8 cellular contexts compared by ENCODE assay signal in the genomic region with DNA sequence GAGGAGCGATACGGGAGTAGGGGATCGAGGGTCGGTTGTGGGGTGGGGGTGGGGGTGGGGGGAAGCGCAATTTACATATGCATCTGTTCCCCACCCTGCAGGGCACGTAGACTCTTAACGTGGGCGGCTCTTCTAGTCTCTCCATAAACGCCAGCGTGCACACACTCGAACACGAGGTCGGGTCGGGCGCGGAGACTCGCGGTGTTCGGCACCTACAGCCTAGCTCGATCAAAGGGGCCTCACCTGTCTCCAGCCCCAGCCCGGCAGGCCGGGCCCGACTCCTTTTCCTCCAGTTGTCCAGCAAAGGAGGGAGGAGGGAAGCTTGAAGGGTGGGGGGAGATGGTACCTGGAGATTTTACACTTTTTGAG. TPM values are rescaled to one million over a fixed set of nuclear protein-coding genes. Genes with fewer than 3 reads are reported as not detected.
A peak's percentile ranks its signal among the peaks of the same experiment; 100 is the strongest.
DNase-seq lines count a peak whose midpoint lies in the region; ATAC-seq and TF ChIP-seq lines count a peak whose summit lies in the region.

No MANE protein-coding gene starts in this region.

- H3K9me3 ChIP-seq in CD8-positive, alpha-beta T cell (ENCODE audit: low read length): no peaks in the 10 kb centered on the region
- H3K9me3 ChIP-seq in SJCRH30 (replicated peaks) (no peaks in the 10 kb centered on the region), psoas muscle (no peaks in the 10 kb centered on the region)

- CTCF ChIA-PET in CD8-positive, alpha-beta T cell (lab: Charles Lee): interaction anchor here (1.0 to 3.1 kb wide), 2 partner anchors 18 to 56 kb away, joined by 3 to 14 read pairs; partner anchors contain the start of gene DYNC2H1

- no peaks in the 10 kb centered on the region for H3K36me3 ChIP-seq in CD8-positive, alpha-beta T cell (ENCODE audit: insufficient read depth, low read length)
- H3K36me3 ChIP-seq in SJCRH30 (peaks cover 4% of the 10 kb centered on the region), psoas muscle (ENCODE audit: insufficient read depth in 1 of 2, low read depth in 1 of 2) (peaks cover 0 to 18% of the 10 kb centered on the region in 2 donors)

- WGBS in psoas muscle, 3 donors: 1% methylated on average over 23 of the region's 23 CpGs

- H3K4me3 ChIP-seq in CD8-positive, alpha-beta T cell (ENCODE audit: low read depth, low read length): peak overlapping the region; percentile 91
- H3K4me3 ChIP-seq in SJCRH30 (peak overlapping the region; percentile 85), psoas muscle (peak overlapping the region; percentile 98)

- peak overlapping the region; percentile 95 for H3K27ac Mint-ChIP-seq in CD8-positive, alpha-beta T cell
- peak overlapping the region; percentile 93 for H3K27ac Mint-ChIP-seq in activated naive CD8-positive, alpha-beta T cell treated with anti-CD3 and anti-CD28 coated beads for 36 hours

- POLR2A ChIA-PET in CD8-positive, alpha-beta T cell (lab: Charles Lee): interaction anchor here (1.3 to 2.1 kb wide), 2 partner anchors 11 to 17 kb away, joined by 10 to 41 read pairs; partner anchors contain the start of gene DYNC2H1

- H3K27me3 Mint-ChIP-seq in CD8-positive, alpha-beta T cell (ENCODE audit: low read depth): peaks cover 16% of the 10 kb centered on the region
- H3K27me3 Mint-ChIP-seq in activated naive CD8-positive, alpha-beta T cell treated with anti-CD3 and anti-CD28 coated beads for 36 hours: peaks cover 14% of the 10 kb centered on the region

- peaks cover 32% of the 10 kb centered on the region for H3K4me1 Mint-ChIP-seq in CD8-positive, alpha-beta T cell (ENCODE audit: low read depth)
- peaks cover 26% of the 10 kb centered on the region for H3K4me1 Mint-ChIP-seq in activated naive CD8-positive, alpha-beta T cell treated with anti-CD3 and anti-CD28 coated beads for 36 hours

- intact Hi-C loops in CD8-positive, alpha-beta T cell (cut with DNase I, micrococcal nuclease): loop anchor here (5.0 to 10.0 kb wide), 3 partner anchors 54 to 1177 kb away; partner anchors contain the start of genes ANGPTL5 (in 1 of the 2), BIRC3 (in 1 of the 2) and CEP126 (in 1 of the 2)
- intact Hi-C loops in left ventricle myocardium superior (cut with micrococcal nuclease) (no loop called here), psoas muscle (cut with DNase I) (no loop called here)

- peak overlapping the region; percentile 81 for H3K27ac ChIP-seq in CD8-positive, alpha-beta T cell (ENCODE audit: low read depth, low read length)
- H3K27ac ChIP-seq in SJCRH30: peak overlapping the region; percentile 60
- H3K27ac ChIP-seq in psoas muscle: peak overlapping the region; percentile 89

- no peaks in the 10 kb centered on the region for H3K27me3 ChIP-seq in CD8-positive, alpha-beta T cell (ENCODE audit: insufficient read depth, low read length)
- H3K27me3 ChIP-seq in SJCRH30 (no peaks in the 10 kb centered on the region), psoas muscle (ENCODE audit: insufficient read depth in 3 of 3, low read length in 2 of 3) (peaks cover 0 to 11% (median 0%) of the 10 kb centered on the region in 3 donors)

- no peak for TF ChIP-seq CTCF in CD8-positive, alpha-beta T cell (IDR thresholded peaks at IDR 0.05)
- TF ChIP-seq CTCF in psoas muscle (IDR thresholded peaks at IDR 0.05): no peak

- H3K36me3 Mint-ChIP-seq in CD8-positive, alpha-beta T cell: peaks cover 20% of the 10 kb centered on the region
- peaks cover 29% of the 10 kb centered on the region for H3K36me3 Mint-ChIP-seq in activated naive CD8-positive, alpha-beta T cell treated with anti-CD3 and anti-CD28 coated beads for 36 hours

- peak in 5 of 7 experiments; percentile 6 to 55 (median 41) for DNase-seq in CD8-positive, alpha-beta T cell
- DNase-seq in SJCRH30 (peak; percentile 29 to 52), left ventricle myocardium superior (peak; percentile 46), psoas muscle (peak; percentile 20 to 61), NCI-H1436 (lab: John Stamatoyannopoulos, UW) (no peak)
- DNase-seq in activated naive CD8-positive, alpha-beta T cell treated with anti-CD3 and anti-CD28 coated beads for 36 hours: peak; percentile 58

- H3K4me1 ChIP-seq in CD8-positive, alpha-beta T cell (ENCODE audit: insufficient read depth, low read length): peaks cover 25% of the 10 kb centered on the region
- peaks cover 6% of the 10 kb centered on the region; the same call in 1 of the 2 replicates for H3K4me1 ChIP-seq in SJCRH30
- H3K4me1 ChIP-seq in psoas muscle: peaks cover 24% of the 10 kb centered on the region

- ATAC-seq in CD8-positive, alpha-beta T cell: peak; percentile 39
- ATAC-seq in GM19397 (IDR thresholded peaks at IDR 0.05; ENCODE audit: unreplicated experiment): peak; percentile 33
- peak; percentile 36 for ATAC-seq in HG03442 (IDR thresholded peaks at IDR 0.05; ENCODE audit: unreplicated experiment)
- peak; percentile 73 for ATAC-seq in left ventricle myocardium superior
- ATAC-seq in psoas muscle: peak; percentile 32 to 72 (median 57)

- no peaks in the 10 kb centered on the region for H3K9me3 Mint-ChIP-seq in CD8-positive, alpha-beta T cell
- H3K9me3 Mint-ChIP-seq in activated naive CD8-positive, alpha-beta T cell treated with anti-CD3 and anti-CD28 coated beads for 36 hours: no peaks in the 10 kb centered on the region

- peak overlapping the region; percentile 84 for H3K4me3 Mint-ChIP-seq in CD8-positive, alpha-beta T cell
- H3K4me3 Mint-ChIP-seq in activated naive CD8-positive, alpha-beta T cell treated with anti-CD3 and anti-CD28 coated beads for 36 hours: peak overlapping the region; percentile 97

RNA-seq across cellular contexts. Expression of gene DCUN1D5, which starts 0.5 kb away (rescaled TPM):
- total RNA-seq in CD8-positive, alpha-beta T cell: 10 to 100 TPM; 17.8 to 19.5 TPM
- total RNA-seq in SJCRH30 (2014; rRNA removed; shearing (Covaris generic)): 51.7 and 52.7 TPM in 2 replicates
- total RNA-seq in activated naive CD8-positive, alpha-beta T cell treated with anti-CD3 and anti-CD28 coated beads for 36 hours: 100 to 1,000 TPM; 107 to 110 TPM
- 29.0 TPM for total RNA-seq in left ventricle myocardium superior
- 10 to 100 TPM; 19.5 to 27.0 (median 25.9) TPM for total RNA-seq in psoas muscle
- polyA plus RNA-seq in psoas muscle: 10 to 100 TPM; 22.2 to 58.7 (median 58.1) TPM

RNA-seq across cellular contexts. Expression of gene DYNC2H1, which starts 17.8 kb away (rescaled TPM):
- total RNA-seq in CD8-positive, alpha-beta T cell: 1 to 10 TPM; 1.7 to 2.3 TPM
- 12.2 and 13.9 TPM in 2 replicates for total RNA-seq in SJCRH30 (2014; rRNA removed; shearing (Covaris generic))
- 1 to 10 TPM; 3.0 to 3.2 TPM for total RNA-seq in activated naive CD8-positive, alpha-beta T cell treated with anti-CD3 and anti-CD28 coated beads for 36 hours
- total RNA-seq in left ventricle myocardium superior (3.2 TPM), psoas muscle (1 to 10 TPM in 3 of 4 donors, under 1 TPM in 1; 0.79 to 2.3 (median 1.6) TPM)
- polyA plus RNA-seq in psoas muscle: 1 to 10 TPM; 1.1 to 1.9 (median 1.2) TPM

Comparison
In these comparisons a context has a peak if more than half of its experiments do, and no peak if none do; other contexts are left out.
1. intact Hi-C loops: an anchor here in CD8-positive, alpha-beta T cell (5.0 to 10.0 kb wide); none called in left ventricle myocardium superior and psoas muscle.